Comparison of ENCODE assay signal across 13 cellular contexts in the genomic region with DNA sequence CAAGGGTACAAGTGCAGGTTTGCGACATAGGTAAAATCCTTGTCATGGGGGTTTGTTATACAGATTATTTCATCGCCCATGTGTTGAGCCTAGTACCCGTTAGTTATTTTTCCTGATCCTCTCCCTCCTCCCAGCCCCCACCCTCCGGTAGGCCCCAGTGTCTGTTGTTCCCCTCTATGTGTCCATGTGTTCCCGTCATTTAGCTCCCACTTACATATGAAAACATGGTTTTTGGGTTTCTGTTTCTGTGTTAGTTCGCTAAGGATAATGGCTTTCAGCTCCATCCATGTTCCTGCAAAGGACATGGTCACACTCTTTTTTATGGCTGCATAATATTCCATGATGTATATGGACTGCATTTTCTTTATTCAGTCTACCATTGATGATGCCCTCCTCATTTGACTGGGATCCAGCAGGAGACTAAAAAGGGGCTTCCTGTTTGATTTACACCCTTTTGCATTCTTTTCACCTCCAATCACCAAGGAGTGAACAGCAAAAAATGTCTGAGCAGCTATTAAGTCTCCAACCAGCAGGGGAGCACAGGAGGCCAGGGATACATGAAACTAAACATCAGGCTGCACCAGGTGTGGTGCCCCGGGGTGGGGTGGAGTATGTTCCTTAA.
A peak's percentile ranks its signal among the peaks of the same experiment; 100 is the strongest.
DNase-seq lines count a peak whose midpoint lies in the region; FAIRE-seq and TF ChIP-seq lines count a peak whose summit lies in the region.
"Had no signal": no experiment of that assay in that cellular context is flagged by ENCODE, and none has a peak within 500 bp of the region (broad histone marks: within the 10 kb centered on the region; RNA-seq: fewer than 3 reads in every experiment).

No MANE protein-coding gene starts in this region.

- no peak overlapping the region for H3K9ac ChIP-seq in H1 (replicated peaks in 1 of 4; ENCODE audit: extremely low read depth in 1 of 4, low read depth in 3 of 4, low read length in 3 of 4)

- TF ChIP-seq POLR2A in H1 (IDR thresholded peaks at IDR 0.05; ENCODE audit: control extremely low read depth in 1 of 2, low read depth in 2 of 2, low read length in 2 of 2): no peak

- TF ChIP-seq RAD21 in Ishikawa (IDR thresholded peaks at IDR 0.05; ENCODE audit: low read depth) (no peak), H1 (IDR thresholded peaks at IDR 0.05 in 1 of 2, conservative IDR thresholded peaks at IDR 0.05 in 1 of 2; ENCODE audit: low read depth in 2 of 2, low read length in 2 of 2) (peak in 1 of 2 experiments; percentile 20; a peak in 1 of 4 replicates)

- H3K4me3 ChIP-seq in H1 (ENCODE audit: extremely low read depth in 1 of 4, insufficient read depth in 2 of 4, low read depth in 3 of 4, low read length in 4 of 4) (no peak overlapping the region), mesodermal cell (ENCODE audit: extremely low read depth, insufficient read depth, low read length, poor library complexity, severe bottlenecking) (no peak overlapping the region), dorsolateral prefrontal cortex (no peak overlapping the region)
- H3K4me3 ChIP-seq: ovary had no signal

- POLR2A ChIA-PET in H1 (lab: Charles Lee; ENCODE audit: partially characterized antibody) (interaction anchor here (1.5 to 1.7 kb wide), 2 partner anchors 48 to 55 kb away, joined by 5 to 6 read pairs; no protein-coding TSS in a partner anchor), GM10248 (lab: Yijun Ruan, JAX) (no interaction called here)

- no peaks in the 10 kb centered on the region for H3K36me3 ChIP-seq in H1 (ENCODE audit: control insufficient read depth in 2 of 4, insufficient read depth in 4 of 4, low read length in 3 of 4)
- no peaks in the 10 kb centered on the region for H3K36me3 ChIP-seq in mesodermal cell (ENCODE audit: control insufficient read depth, insufficient read depth, low read length)
- H3K36me3 ChIP-seq: ovary had no signal

- H4K8ac ChIP-seq in H1 (ENCODE audit: extremely low read depth, insufficient read depth, low read length): no peak overlapping the region

- H2AFZ ChIP-seq in H1 (ENCODE audit: low read length): no peak overlapping the region

- peak overlapping the region; percentile 67 for H2BK120ac ChIP-seq in H1 (replicated peaks; ENCODE audit: low read depth, low read length)

- TF ChIP-seq CTCF in GM12872 (IDR thresholded peaks at IDR 0.05; ENCODE audit: insufficient read depth, low read depth, low read length) (0 out of 3 replicates have a peak, but pooled peaks have one; percentile 17), H1 (IDR thresholded peaks at IDR 0.05; ENCODE audit: control extremely low read depth in 1 of 3, insufficient read depth in 1 of 3, low read depth in 1 of 3, low read length in 3 of 3) (peak in 1 of 3 experiments; percentile 20; a peak in 1 of 4 replicates), GM10248 (IDR thresholded peaks at IDR 0.05; ENCODE audit: control extremely low read depth, extremely low read depth, low read depth, missing control alignments) (no peak), dorsolateral prefrontal cortex (IDR thresholded peaks at IDR 0.05 in 54 of 56, conservative IDR thresholded peaks at IDR 0.05 in 2 of 56; ENCODE audit: low read depth in 1 of 56, partially characterized antibody in 56 of 56) (no peak)

- no peak overlapping the region for H3K23ac ChIP-seq in H1 (ENCODE audit: insufficient read length)

- H3K56ac ChIP-seq in H1 (replicated peaks; ENCODE audit: insufficient read length, low read depth, low read length): no peak overlapping the region

- H3K27me3 ChIP-seq in H1 (replicated peaks in 1 of 4; ENCODE audit: control insufficient read depth in 3 of 4, extremely low read depth in 1 of 4, insufficient read depth in 3 of 4, low read length in 3 of 4): no peaks in the 10 kb centered on the region
- no peaks in the 10 kb centered on the region for H3K27me3 ChIP-seq in dorsolateral prefrontal cortex
- H3K27me3 ChIP-seq: ovary had no signal

- no peaks in the 10 kb centered on the region for H3K9me3 ChIP-seq in H1 (ENCODE audit: insufficient read depth in 2 of 2, low read depth in 1 of 2, low read length in 1 of 2)
- H3K9me3 ChIP-seq in mesodermal cell (ENCODE audit: control insufficient read depth, low read length): no peaks in the 10 kb centered on the region
- H3K9me3 ChIP-seq: ovary had no signal

- H3K4ac ChIP-seq in H1 (replicated peaks; ENCODE audit: insufficient read length, low read depth, low read length): no peak overlapping the region

- no peaks in the 10 kb centered on the region for H3K79me2 ChIP-seq in H1 (ENCODE audit: control insufficient read depth in 1 of 2, insufficient read depth in 2 of 2, low read length in 2 of 2)

- H2BK20ac ChIP-seq in H1 (ENCODE audit: low read length): peak overlapping the region; percentile 91

- H2BK5ac ChIP-seq in H1 (ENCODE audit: low read depth, low read length): peak overlapping the region; percentile 54; the same call in 1 of the 2 replicates

- no peaks in the 10 kb centered on the region for H3K23me2 ChIP-seq in H1 (ENCODE audit: low read depth, low read length)

- no peak for FAIRE-seq in H1 (lab: Jason Lieb, UNC)

- DNase-seq in H1 (ENCODE audit: low read depth in 1 of 2, low spot score in 2 of 2) (no peak), GM19240 (ENCODE audit: insufficient read length, low spot score) (no peak), UCSD-AML1 (lab: John Stamatoyannopoulos, UW; ENCODE audit: unreplicated experiment) (no peak), GM10248 (ENCODE audit: extremely low spot score) (no peak), dorsolateral prefrontal cortex (no peak)
- DNase-seq: caudate nucleus; effector memory CD4-positive, alpha-beta T cell; GDM1; NCI-H187 had no signal

- CTCF ChIA-PET in H1 (lab: Charles Lee; ENCODE audit: partially characterized antibody): interaction anchor here (0.7 to 2.7 kb wide), 6 partner anchors 20 to 393 kb away, joined by 3 to 15 read pairs (median 4); no protein-coding TSS in a partner anchor
- CTCF ChIA-PET in GM10248 (lab: Yijun Ruan, JAX): no interaction called here

- H4K5ac ChIP-seq in H1 (ENCODE audit: insufficient read length, low read depth, low read length): no peak overlapping the region

- peak overlapping the region; percentile 56; the same call in 1 of the 2 replicates for H2AK5ac ChIP-seq in H1 (ENCODE audit: low read depth, low read length)

- H3K4me2 ChIP-seq in H1 (ENCODE audit: insufficient read depth in 1 of 2, low read depth in 2 of 2, low read length in 2 of 2): peak overlapping the region in 1 of 2 experiments; percentile 22; a peak in 1 of 4 replicates

- H3K27ac ChIP-seq in H1 (ENCODE audit: low read depth, low read length) (peak overlapping the region; percentile 22), mesodermal cell (ENCODE audit: low read depth, low read length, severe bottlenecking) (peak overlapping the region; percentile 98), dorsolateral prefrontal cortex (no peak overlapping the region)
- H3K27ac ChIP-seq: ovary had no signal

- 0 out of 2 replicates have a peak overlapping the region, but pooled peaks have one; percentile 43 for H3K18ac ChIP-seq in H1 (ENCODE audit: extremely low read depth, low read length)

- H2BK15ac ChIP-seq in H1 (ENCODE audit: low read length): no peak overlapping the region

- intact Hi-C loops in dorsolateral prefrontal cortex (cut with DNase I): no loop called here

- TF ChIP-seq EP300 in Ishikawa (IDR thresholded peaks at IDR 0.05; ENCODE audit: borderline replicate concordance): no peak
- no peak for TF ChIP-seq EP300 in H1 (IDR thresholded peaks at IDR 0.05; ENCODE audit: borderline replicate concordance in 1 of 2, low read depth in 2 of 2, low read length in 2 of 2)

- H3K4me1 ChIP-seq in H1 (replicated peaks in 1 of 4; ENCODE audit: control insufficient read depth in 3 of 4, insufficient read depth in 4 of 4, low read length in 3 of 4) (peaks cover 5 to 11% (median 8%) of the 10 kb centered on the region in 4 experiments), mesodermal cell (ENCODE audit: control insufficient read depth, insufficient read depth, low read length, poor library complexity, severe bottlenecking) (peaks cover 18% of the 10 kb centered on the region)

- H4K20me1 ChIP-seq in H1 (replicated peaks in 1 of 2; ENCODE audit: control insufficient read depth in 1 of 2, insufficient read depth in 2 of 2, low read length in 2 of 2): no peaks in the 10 kb centered on the region

- 78% methylated on average over 7 of the region's 7 CpGs; no CpG with 5 or more reads in 1 of the 2 experiments for WGBS in H1 (ENCODE audit: extremely low coverage in 1 of 2, insufficient coverage in 1 of 2, insufficient read length in 1 of 2, insufficient replicate concordance in 2 of 2, low coverage in 1 of 2, low lambda C conversion rate in 2 of 2, missing lambda C conversion rate in 1 of 2), 2 experiments
- 90 to 100% methylated on average over 1 to 2 of the region's 7 CpGs for WGBS in mesodermal cell (ENCODE audit: insufficient coverage in 2 of 2), 2 experiments

- no peak overlapping the region for H3K14ac ChIP-seq in H1 (ENCODE audit: insufficient read length)

- no peaks in the 10 kb centered on the region for H3K79me1 ChIP-seq in H1 (ENCODE audit: low read depth, low read length)

- peak overlapping the region; percentile 75 for H2BK12ac ChIP-seq in H1 (ENCODE audit: low read depth, low read length)

- no peak overlapping the region for H4K91ac ChIP-seq in H1 (replicated peaks; ENCODE audit: insufficient read length, low read length)

TF ChIP-seq in H1, 55 proteins besides CTCF, POLR2A, EP300 and RAD21:
- TF ChIP-seq POU5F1 (IDR thresholded peaks at IDR 0.05; ENCODE audit: low read depth, low read length) (no peak), HDAC2 (IDR thresholded peaks at IDR 0.05; ENCODE audit: borderline replicate concordance in 1 of 2, low read depth in 2 of 2, low read length in 2 of 2) (peak in 1 of 2 experiments; percentile 53; a peak in 1 of 4 replicates), KDM1A (IDR thresholded peaks at IDR 0.05; ENCODE audit: borderline replicate concordance, low read length) (peak; percentile 95)

Comparison
In these comparisons a context has a peak if more than half of its experiments do, and no peak if none do; other contexts are left out.
1. H3K27ac ChIP-seq: peak in H1 (single experiment) and mesodermal cell (single experiment); none in dorsolateral prefrontal cortex (0 of 59).